ENCODE assay signal across 9 cellular contexts in the genomic region with DNA sequence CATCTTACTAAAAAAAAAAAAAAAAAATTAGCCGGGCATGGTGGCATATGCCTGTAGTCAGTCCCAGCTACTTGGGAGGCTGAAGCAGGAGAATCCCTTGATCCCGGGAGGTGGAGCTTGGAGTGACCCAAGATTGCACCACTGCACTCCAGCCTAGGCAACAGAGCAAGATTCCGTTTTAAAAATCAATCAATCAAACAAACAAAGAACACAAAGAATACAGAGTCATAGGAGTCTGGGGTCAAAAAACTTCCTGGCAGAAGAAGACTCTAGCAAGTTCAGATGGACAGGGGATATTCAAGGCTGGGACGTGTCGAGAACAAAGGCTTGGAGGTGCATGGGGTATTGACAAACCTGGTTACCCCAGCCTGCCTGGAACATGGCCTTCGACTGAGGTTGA.
"Had no signal": no experiment of that assay in that cellular context is flagged by ENCODE, and none has a peak within 500 bp of the region (broad histone marks: within the 10 kb centered on the region; RNA-seq: fewer than 3 reads in every experiment).

No MANE protein-coding gene starts in this region.

- H3K27ac Mint-ChIP-seq: HFFc6, IgD-negative memory B cell had no signal

- H3K9ac ChIP-seq: GM23248 had no signal

- H3K4me3 Mint-ChIP-seq: HFFc6, IgD-negative memory B cell had no signal

- FAIRE-seq: H54, HTR-8/SVneo had no signal

- H3K4me1 Mint-ChIP-seq: IgD-negative memory B cell had no signal

- ATAC-seq: HCT116 had no signal

- H3K9me3 ChIP-seq: HAP-1 had no signal

- H3K27ac ChIP-seq: GM23248 had no signal

- H3K36me3 ChIP-seq: HAP-1 had no signal

- H2AFZ ChIP-seq: GM23248 had no signal

- H3K4me3 ChIP-seq: GM23248, HAP-1 had no signal

- H3K36me3 Mint-ChIP-seq: IgD-negative memory B cell had no signal

- DNase-seq: GM23248, GOT3, HFFc6, KBM-7 had no signal
